In the genomic region with DNA sequence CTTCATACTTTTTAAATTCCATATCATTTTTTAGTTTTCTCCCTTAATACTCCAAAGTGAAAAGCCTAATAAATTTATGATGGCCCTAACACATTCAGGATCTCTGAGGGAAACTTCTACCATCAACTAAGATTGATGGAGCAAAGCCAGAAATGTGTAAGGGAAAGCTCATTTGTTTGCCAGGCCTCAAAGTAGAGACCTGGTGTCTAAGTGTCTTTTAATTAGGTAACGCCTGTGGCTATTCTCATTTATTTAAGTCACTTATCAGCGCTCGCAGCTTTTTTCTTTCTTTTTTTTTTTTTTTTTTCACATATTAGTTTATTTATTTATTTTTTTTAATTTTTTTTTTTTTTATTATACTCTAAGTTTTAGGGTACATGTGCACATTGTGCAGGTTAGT, we compare ENCODE assay signal across 20 cellular contexts.
DNase-seq lines count a peak whose midpoint lies in the region; TF ChIP-seq lines count a peak whose summit lies in the region.
"Had no signal": no experiment of that assay in that cellular context is flagged by ENCODE, and none has a peak within 500 bp of the region (broad histone marks: within the 10 kb centered on the region; RNA-seq: fewer than 3 reads in every experiment).

No MANE protein-coding gene starts in this region.

- peak overlapping the region; percentile 42 for H3K4me2 ChIP-seq in Loucy (ENCODE audit: low read depth, low read length, poor library complexity, severe bottlenecking)
- H3K4me2 ChIP-seq: A549; BLaER1 treated with 17β-estradiol and CSF1 and Interleukin-3, amounts not matched to agents 10 nM and 100 nM had no signal

- peaks cover 40% of the 10 kb centered on the region for H3K4me1 ChIP-seq in Loucy (ENCODE audit: insufficient read depth, low read length, poor library complexity, severe bottlenecking)
- H3K4me1 ChIP-seq: A549, Caco-2 had no signal

- no peaks in the 10 kb centered on the region for H3K4me1 Mint-ChIP-seq in HFFc6 (ENCODE audit: low read depth)
- H3K4me1 Mint-ChIP-seq: B cell had no signal

- no peaks in the 10 kb centered on the region for H3K79me2 ChIP-seq in Loucy (ENCODE audit: insufficient read depth, low read length)

- no peak overlapping the region for H3K4me3 Mint-ChIP-seq in HFFc6
- H3K4me3 Mint-ChIP-seq: B cell; CD4-positive, alpha-beta T cell; CD8-positive, alpha-beta T cell had no signal

- no peaks in the 10 kb centered on the region for H3K27me3 ChIP-seq in Loucy (ENCODE audit: insufficient read depth, low read length, poor library complexity, severe bottlenecking)
- H3K27me3 ChIP-seq: BLaER1 treated with 17β-estradiol and CSF1 and Interleukin-3, amounts not matched to agents 10 nM and 100 nM had no signal

- H3K27me3 Mint-ChIP-seq in HFFc6 (ENCODE audit: insufficient read depth): no peaks in the 10 kb centered on the region
- H3K27me3 Mint-ChIP-seq: B cell; CD4-positive, alpha-beta T cell had no signal

- H2AFZ ChIP-seq in Loucy (ENCODE audit: low read length): no peak overlapping the region

- H3K36me3 ChIP-seq in Loucy (ENCODE audit: insufficient read depth, low read length): no peaks in the 10 kb centered on the region
- no peaks in the 10 kb centered on the region for H3K36me3 ChIP-seq in SK-N-MC (ENCODE audit: insufficient read depth, low read length)
- H3K36me3 ChIP-seq: BLaER1 treated with 17β-estradiol and CSF1 and Interleukin-3, amounts not matched to agents 10 nM and 100 nM had no signal

- DNase-seq in NCI-H1417 (lab: John Stamatoyannopoulos, UW) (peak in 2 of 3 experiments; percentile 5 to 68), NCI-H1417 treated with DMSO at 0.1 percent for 48 hours (lab: John Stamatoyannopoulos, UW) (no peak), GF-D8 (lab: John Stamatoyannopoulos, UW) (peak; percentile 18), SK-N-MC (ENCODE audit: low read depth, low spot score) (no peak), GM20000 (ENCODE audit: low spot score) (no peak), NCI-H2029 (lab: John Stamatoyannopoulos, UW) (no peak), HFFc6 (no peak)
- DNase-seq: AML-193; Caco-2; Calu3; CD4-positive, alpha-beta T cell; CD8-positive, alpha-beta T cell; DMS79 treated with DMSO at 0.1 percent for 48 hours had no signal

- no peaks in the 10 kb centered on the region for H3K9me2 ChIP-seq in Loucy (replicated peaks; ENCODE audit: low read depth, low read length)

- H3K27ac ChIP-seq in SK-N-MC: peak overlapping the region; percentile 26; the same call in 1 of the 2 replicates
- H3K27ac ChIP-seq: 22Rv1; A549; BLaER1 treated with 17β-estradiol and CSF1 and Interleukin-3, amounts not matched to agents 10 nM and 100 nM; C4-2B had no signal

- no peak overlapping the region for H3K27ac Mint-ChIP-seq in HFFc6
- H3K27ac Mint-ChIP-seq: B cell; CD4-positive, alpha-beta T cell; CD8-positive, alpha-beta T cell had no signal

- no peaks in the 10 kb centered on the region for H3K9me3 Mint-ChIP-seq in HFFc6
- H3K9me3 Mint-ChIP-seq: CD4-positive, alpha-beta T cell had no signal

- TF ChIP-seq CTCF in Loucy (conservative IDR thresholded peaks at IDR 0.05; ENCODE audit: low read length): no peak
- no peak for TF ChIP-seq CTCF in GM20000 (IDR thresholded peaks at IDR 0.05; ENCODE audit: extremely low read depth, missing control alignments)
- no peak for TF ChIP-seq CTCF in HFFc6 (IDR thresholded peaks at IDR 0.05)

- H3K9ac ChIP-seq in Loucy (ENCODE audit: low read depth, low read length, poor library complexity, severe bottlenecking) (no peak overlapping the region), SK-N-MC (ENCODE audit: insufficient read length) (no peak overlapping the region)
- H3K9ac ChIP-seq: BLaER1 treated with 17β-estradiol and CSF1 and Interleukin-3, amounts not matched to agents 10 nM and 100 nM had no signal

- H3K9me3 ChIP-seq in Loucy (ENCODE audit: insufficient read depth, low read depth, low read length): no peaks in the 10 kb centered on the region
- H3K9me3 ChIP-seq in SK-N-MC (ENCODE audit: low read depth, low read length): peaks cover under 1% of the 10 kb centered on the region; the same call in 1 of the 2 replicates
- H3K9me3 ChIP-seq: A549; BLaER1 treated with 17β-estradiol and CSF1 and Interleukin-3, amounts not matched to agents 10 nM and 100 nM; Caco-2 had no signal

- H3F3A ChIP-seq in Loucy (ENCODE audit: low read depth): 0 out of 2 replicates have a peak, but pooled peaks cover 4% of the 10 kb centered on the region

- no peak overlapping the region for H3K4me3 ChIP-seq in Loucy (ENCODE audit: low read length, poor library complexity, severe bottlenecking)
- no peak overlapping the region for H3K4me3 ChIP-seq in SK-N-MC
- H3K4me3 ChIP-seq: A549; BLaER1 treated with 17β-estradiol and CSF1 and Interleukin-3, amounts not matched to agents 10 nM and 100 nM; GM12878 had no signal

- H4K20me1 ChIP-seq in Loucy (ENCODE audit: insufficient read depth, low read length, poor library complexity, severe bottlenecking): no peaks in the 10 kb centered on the region
- H4K20me1 ChIP-seq: BLaER1 treated with 17β-estradiol and CSF1 and Interleukin-3, amounts not matched to agents 10 nM and 100 nM had no signal

- no peaks in the 10 kb centered on the region for H3K36me3 Mint-ChIP-seq in HFFc6 (ENCODE audit: low read depth)
- H3K36me3 Mint-ChIP-seq: CD8-positive, alpha-beta T cell had no signal

Comparison
In these comparisons a context has a peak if more than half of its experiments do, and no peak if none do; other contexts are left out.
1. DNase-seq: peak in NCI-H1417 (2 of 3) and GF-D8 (single experiment); none in NCI-H1417 treated with DMSO at 0.1 percent for 48 hours (single experiment), SK-N-MC (single experiment), GM20000 (single experiment), NCI-H2029 (single experiment) and HFFc6 (single experiment).